In genomic region chr20:44167736-44168135, GRCh38 we compare ENCODE assay signal across 31 cellular contexts. TPM values are rescaled to one million over a fixed set of nuclear protein-coding genes. Genes with fewer than 3 reads are reported as not detected.
A peak's percentile ranks its signal among the peaks of the same experiment; 100 is the strongest.
DNase-seq lines count a peak whose midpoint lies in the region; ATAC-seq and TF ChIP-seq lines count a peak whose summit lies in the region.
"Had no signal": no experiment of that assay in that cellular context is flagged by ENCODE, and none has a peak within 500 bp of the region (broad histone marks: within the 10 kb centered on the region; RNA-seq: fewer than 3 reads in every experiment).

No MANE protein-coding gene starts in this region.

- no peak for TF ChIP-seq EP300 in gastroesophageal sphincter (IDR thresholded peaks at IDR 0.05)

- H2AFZ ChIP-seq in PC-9: no peak overlapping the region

- peaks cover 74% of the 10 kb centered on the region for H3F3A ChIP-seq in PC-9 (ENCODE audit: insufficient read depth, low read depth)

- no peak for ATAC-seq in gastroesophageal sphincter
- ATAC-seq: activated CD8-positive, alpha-beta memory T cell treated with anti-CD3 and anti-CD28 coated beads, Interleukin-2, amount 10 ng/mL, durations not matched to agents 7 days and 5 days; activated T-cell treated with anti-CD3 and anti-CD28 coated beads, Interleukin-2, amount 50 U/mL, for 4 hours; body of pancreas; mucosa of descending colon; pancreas; right lobe of liver; stimulated activated effector memory CD8-positive, alpha-beta T cell treated with anti-CD3 and anti-CD28 coated beads, Interleukin-12 subunit alpha, Interleukin-12 subunit beta, amount 100 ng/mL, for 72 hours had no signal

- H3K4me1 Mint-ChIP-seq in osteocyte (ENCODE audit: unreplicated experiment): peaks cover 53% of the 10 kb centered on the region
- H3K4me1 Mint-ChIP-seq: B cell; CD8-positive, alpha-beta memory T cell; stimulated activated effector memory CD8-positive, alpha-beta T cell treated with anti-CD3 and anti-CD28 coated beads, Interleukin-12 subunit alpha, Interleukin-12 subunit beta, amount 100 ng/mL, for 72 hours had no signal

- peak overlapping the region; percentile 69 for H3K4me2 ChIP-seq in PC-9

- peaks cover 3% of the 10 kb centered on the region for H3K9me3 Mint-ChIP-seq in osteocyte (ENCODE audit: unreplicated experiment)
- H3K9me3 Mint-ChIP-seq: nephron progenitor cell; stimulated activated effector memory CD8-positive, alpha-beta T cell treated with anti-CD3 and anti-CD28 coated beads, Interleukin-12 subunit alpha, Interleukin-12 subunit beta, amount 100 ng/mL, for 72 hours had no signal

- BruUV-seq in PC-9 (replicated peaks; lab: Mats Ljungman, UMichigan): no TSS peak

- no peak overlapping the region for H3K4me3 Mint-ChIP-seq in osteocyte (ENCODE audit: unreplicated experiment)
- H3K4me3 Mint-ChIP-seq: activated CD8-positive, alpha-beta memory T cell treated with anti-CD3 and anti-CD28 coated beads, Interleukin-2, amount 10 ng/mL, durations not matched to agents 7 days and 5 days; activated naive CD8-positive, alpha-beta T cell treated with anti-CD3 and anti-CD28 coated beads, Interleukin-2, amount 10 ng/mL, durations not matched to agents 7 days and 5 days; activated T-cell treated with anti-CD3 and anti-CD28 coated beads, Interleukin-2, amount 50 U/mL, for 4 hours; B cell; CD8-positive, alpha-beta memory T cell; nephron progenitor cell; stimulated activated effector memory CD8-positive, alpha-beta T cell treated with anti-CD3 and anti-CD28 coated beads, Interleukin-12 subunit alpha, Interleukin-12 subunit beta, amount 100 ng/mL, for 72 hours had no signal

- POLR2A ChIA-PET in PC-9 (lab: Charles Lee; ENCODE audit: unreplicated experiment): interaction anchor here (0.6 to 2.0 kb wide), 3 partner anchors 20 to 60 kb away, joined by 5 to 16 read pairs (median 5); partner anchors contain the start of gene OSER1

- peaks cover 88% of the 10 kb centered on the region for H3K4me1 ChIP-seq in PC-9 (replicated peaks; ENCODE audit: insufficient read depth)
- H3K4me1 ChIP-seq in gastroesophageal sphincter: peaks cover 0 to 85% (median 8%) of the 10 kb centered on the region in 3 donors
- H3K4me1 ChIP-seq in tibial artery: peaks cover 0 to 97% (median 56%) of the 10 kb centered on the region in 4 donors
- H3K4me1 ChIP-seq: body of pancreas, pancreas, right lobe of liver had no signal

- H3K27ac ChIP-seq in PC-9 (peak overlapping the region; percentile 90), gastroesophageal sphincter (peak overlapping the region; percentile 88 to 96 (median 94)), tibial artery (peak overlapping the region; percentile 67 to 95)
- H3K27ac ChIP-seq: body of pancreas, HL-60, pancreas, right lobe of liver had no signal

- no peaks in the 10 kb centered on the region for H3K36me3 Mint-ChIP-seq in osteocyte (ENCODE audit: unreplicated experiment)
- H3K36me3 Mint-ChIP-seq: activated CD8-positive, alpha-beta memory T cell treated with anti-CD3 and anti-CD28 coated beads, Interleukin-2, amount 10 ng/mL, durations not matched to agents 7 days and 5 days; activated naive CD8-positive, alpha-beta T cell treated with anti-CD3 and anti-CD28 coated beads, Interleukin-2, amount 10 ng/mL, durations not matched to agents 7 days and 5 days; stimulated activated effector memory CD8-positive, alpha-beta T cell treated with anti-CD3 and anti-CD28 coated beads, Interleukin-12 subunit alpha, Interleukin-12 subunit beta, amount 100 ng/mL, for 72 hours had no signal

- H3K27ac Mint-ChIP-seq in osteocyte (ENCODE audit: unreplicated experiment): peak overlapping the region; percentile 81
- H3K27ac Mint-ChIP-seq: activated CD8-positive, alpha-beta memory T cell treated with anti-CD3 and anti-CD28 coated beads, Interleukin-2, amount 10 ng/mL, durations not matched to agents 7 days and 5 days; activated naive CD8-positive, alpha-beta T cell treated with anti-CD3 and anti-CD28 coated beads, Interleukin-2, amount 10 ng/mL, durations not matched to agents 7 days and 5 days; B cell; CD8-positive, alpha-beta memory T cell; nephron progenitor cell; stimulated activated effector memory CD8-positive, alpha-beta T cell treated with anti-CD3 and anti-CD28 coated beads, Interleukin-12 subunit alpha, Interleukin-12 subunit beta, amount 100 ng/mL, for 72 hours had no signal

- H3K4me3 ChIP-seq in PC-9: no peak overlapping the region
- no peak overlapping the region for H3K4me3 ChIP-seq in gastroesophageal sphincter
- no peak overlapping the region for H3K4me3 ChIP-seq in tibial artery
- H3K4me3 ChIP-seq: body of pancreas, mucosa of descending colon, pancreas, right lobe of liver had no signal

- TF ChIP-seq CTCF in PC-9 (conservative IDR thresholded peaks at IDR 0.05) (no peak), gastroesophageal sphincter (IDR thresholded peaks at IDR 0.05) (no peak), osteocyte (IDR thresholded peaks at IDR 0.05) (no peak), tibial artery (IDR thresholded peaks at IDR 0.05) (no peak)

- no peak for TF ChIP-seq POLR2A in gastroesophageal sphincter (IDR thresholded peaks at IDR 0.05)

- H3K9me2 ChIP-seq in PC-9 (ENCODE audit: insufficient read depth): no peaks in the 10 kb centered on the region
- H3K9me2 ChIP-seq: SK-N-SH had no signal

- H3K27me3 Mint-ChIP-seq in osteocyte (ENCODE audit: unreplicated experiment): no peaks in the 10 kb centered on the region

- CTCF ChIA-PET in PC-9 (lab: Charles Lee): no interaction called here

- WGBS in gastroesophageal sphincter (ENCODE audit: low coverage in 1 of 2), 2 donors: 36 to 58% methylated on average over 2 to 3 of the region's 3 CpGs

- H3K79me2 ChIP-seq in PC-9 (ENCODE audit: low read depth): peaks cover 56% of the 10 kb centered on the region

- H3K27me3 ChIP-seq in PC-9 (ENCODE audit: insufficient read depth, low read depth): no peaks in the 10 kb centered on the region
- no peaks in the 10 kb centered on the region for H3K27me3 ChIP-seq in gastroesophageal sphincter
- no peaks in the 10 kb centered on the region for H3K27me3 ChIP-seq in tibial artery
- H3K27me3 ChIP-seq: pancreas, right lobe of liver had no signal

- H3K36me3 ChIP-seq in PC-9 (ENCODE audit: low read depth) (no peaks in the 10 kb centered on the region), gastroesophageal sphincter (no peaks in the 10 kb centered on the region), tibial artery (no peaks in the 10 kb centered on the region)
- H3K36me3 ChIP-seq: pancreas, right lobe of liver had no signal

- H3K9me3 ChIP-seq in PC-9 (ENCODE audit: insufficient read depth, low read depth) (no peaks in the 10 kb centered on the region), gastroesophageal sphincter (no peaks in the 10 kb centered on the region), tibial artery (no peaks in the 10 kb centered on the region)
- H3K9me3 ChIP-seq: body of pancreas, mucosa of descending colon, pancreas, right lobe of liver, SK-N-SH had no signal

- DNase-seq in PC-9 (no peak), osteocyte (ENCODE audit: extremely low spot score, unreplicated experiment) (no peak), tibial artery (no peak), anterior cingulate cortex (lab: John Stamatoyannopoulos, UW) (no peak), T-helper 2 cell (no peak), GDM1 (lab: John Stamatoyannopoulos, UW) (no peak)
- DNase-seq: ACHN; activated CD8-positive, alpha-beta memory T cell treated with anti-CD3 and anti-CD28 coated beads, Interleukin-2, amount 10 ng/mL, durations not matched to agents 7 days and 5 days; activated gamma-delta T cell treated with Interleukin-2 at 50 U/mL for 16 hours; activated naive CD8-positive, alpha-beta T cell treated with anti-CD3 and anti-CD28 coated beads, Interleukin-2, amount 10 ng/mL, durations not matched to agents 7 days and 5 days; activated T-cell treated with anti-CD3 and anti-CD28 coated beads, Interleukin-2, amount 50 U/mL, for 4 hours; body of pancreas; CD8-positive, alpha-beta memory T cell; cerebellar nuclear complex; hippocampal formation; KG1; mucosa of descending colon; NCI-H1105; NCI-H187; NCI-H2171; NCI-H82; nephron progenitor cell; pancreas; right lobe of liver; SK-N-SH had no signal

- no peaks in the 10 kb centered on the region for H4K20me1 ChIP-seq in PC-9 (ENCODE audit: insufficient read depth)

- intact Hi-C loops in PC-9 (cut with micrococcal nuclease; ENCODE audit: unreplicated experiment) (no loop called here), tibial artery (cut with DNase I; ENCODE audit: low total_unique reads) (no loop called here)

RNA-seq across cellular contexts. Expression of gene JPH2, which starts 19.3 kb away (rescaled TPM):
- 41.1 and 58.8 TPM in 2 replicates for total RNA-seq in PC-9 (2021)
- total RNA-seq in gastroesophageal sphincter: 100 to 1,000 TPM; 173 to 442 (median 242) TPM
- 14.2 and 16.5 TPM in 2 replicates for total RNA-seq in osteocyte
- total RNA-seq: activated CD8-positive, alpha-beta memory T cell treated with anti-CD3 and anti-CD28 coated beads, Interleukin-2, amount 10 ng/mL, durations not matched to agents 7 days and 5 days; activated T-cell treated with anti-CD3 and anti-CD28 coated beads, Interleukin-2, amount 50 U/mL, for 4 hours; CD8-positive, alpha-beta memory T cell; lung microvascular endothelial cell; T-helper 1 cell treated with Interleukin-12 subunit alpha and Interleukin-12 subunit beta and Interleukin-4 antibody, amounts not matched to agents 30 ng/mL and 1 ng/mL, for 36 hours had no signal

RNA-seq across cellular contexts. Expression of gene OSER1, which starts 42.8 kb away (rescaled TPM):
- 113 and 136 TPM in 2 replicates for total RNA-seq in PC-9 (2021)
- 10 to 100 TPM; 47.6 to 97.3 (median 70.3) TPM for total RNA-seq in gastroesophageal sphincter
- 41.2 and 44.9 TPM in 2 replicates for total RNA-seq in osteocyte
